ENCODE assay signal across 16 cellular contexts in genomic region chr2:200185575-200186103, GRCh38.
DNase-seq lines count a peak whose midpoint lies in the region; ATAC-seq and TF ChIP-seq lines count a peak whose summit lies in the region.
"Had no signal": no experiment of that assay in that cellular context is flagged by ENCODE, and none has a peak within 500 bp of the region (broad histone marks: within the 10 kb centered on the region; RNA-seq: fewer than 3 reads in every experiment).

No MANE protein-coding gene starts in this region.

- no peaks in the 10 kb centered on the region for H4K20me1 ChIP-seq in neural progenitor cell (ENCODE audit: low read depth)
- H4K20me1 ChIP-seq: BLaER1 had no signal

- no peak overlapping the region for H3K27ac Mint-ChIP-seq in endodermal cell
- H3K27ac Mint-ChIP-seq in neural progenitor cell, result peak overlapping the region; percentile 80
- no peak overlapping the region for H3K27ac Mint-ChIP-seq in CD4-positive, alpha-beta memory T cell

- H3K4me1 Mint-ChIP-seq in endodermal cell, result peaks cover 7% of the 10 kb centered on the region
- H3K4me1 Mint-ChIP-seq in neural progenitor cell, result peaks cover 21% of the 10 kb centered on the region
- no peaks in the 10 kb centered on the region for H3K4me1 Mint-ChIP-seq in CD4-positive, alpha-beta memory T cell

- H3K36me3 ChIP-seq in endodermal cell (ENCODE audit: control insufficient read depth, insufficient read depth, low read length) (no peaks in the 10 kb centered on the region), neural progenitor cell (no peaks in the 10 kb centered on the region)
- no peaks in the 10 kb centered on the region for H3K36me3 ChIP-seq in CD4-positive, alpha-beta memory T cell (ENCODE audit: insufficient read depth, low read length)
- H3K36me3 ChIP-seq: BLaER1 had no signal

- no peaks in the 10 kb centered on the region for H3K9me3 ChIP-seq in endodermal cell (ENCODE audit: control insufficient read depth, low read length)
- no peaks in the 10 kb centered on the region for H3K9me3 ChIP-seq in neural progenitor cell (ENCODE audit: low read depth)
- no peaks in the 10 kb centered on the region for H3K9me3 ChIP-seq in CD4-positive, alpha-beta memory T cell (ENCODE audit: control insufficient read depth in 1 of 2, low read length in 2 of 2)
- H3K9me3 ChIP-seq: BLaER1 had no signal

- H3K79me2 ChIP-seq in neural progenitor cell (ENCODE audit: low read depth), result no peaks in the 10 kb centered on the region

- no peak overlapping the region for H3K4me3 Mint-ChIP-seq in endodermal cell
- H3K4me3 Mint-ChIP-seq in neural progenitor cell, result no peak overlapping the region
- H3K4me3 Mint-ChIP-seq in CD4-positive, alpha-beta memory T cell, result no peak overlapping the region

- POLR2A ChIA-PET in CD4-positive, alpha-beta memory T cell (lab: Charles Lee; ENCODE audit: partially characterized antibody), result no interaction called here

- H3K9ac ChIP-seq in endodermal cell (ENCODE audit: extremely low read depth, low read length, poor library complexity, severe bottlenecking), result no peak overlapping the region
- no peak overlapping the region for H3K9ac ChIP-seq in neural progenitor cell
- H3K9ac ChIP-seq: BLaER1 had no signal

- 79 to 84% methylated on average over 4 to 5 of the region's 5 CpGs for WGBS in endodermal cell (ENCODE audit: insufficient coverage in 1 of 2, insufficient read length in 1 of 2), 2 experiments

- H3K27ac ChIP-seq in endodermal cell (ENCODE audit: low read depth, low read length) (peak overlapping the region; percentile 94), neural progenitor cell (no peak overlapping the region)
- H3K27ac ChIP-seq in CD4-positive, alpha-beta memory T cell (ENCODE audit: low read depth, low read length), result no peak overlapping the region
- H3K27ac ChIP-seq: BLaER1 had no signal

- H3K9me3 Mint-ChIP-seq in endodermal cell (no peaks in the 10 kb centered on the region), neural progenitor cell (peaks cover 2% of the 10 kb centered on the region)
- H3K9me3 Mint-ChIP-seq in CD4-positive, alpha-beta memory T cell, result no peaks in the 10 kb centered on the region

- H3K4me1 ChIP-seq in endodermal cell (ENCODE audit: control insufficient read depth, insufficient read depth, low read length) (no peaks in the 10 kb centered on the region), neural progenitor cell (peaks cover 7% of the 10 kb centered on the region)
- H3K4me1 ChIP-seq in CD4-positive, alpha-beta memory T cell (ENCODE audit: insufficient read depth, low read length), result no peaks in the 10 kb centered on the region
- H3K4me1 ChIP-seq: BLaER1 had no signal

- H3K27me3 ChIP-seq in endodermal cell (ENCODE audit: control insufficient read depth, insufficient read depth, low read length, poor library complexity, severe bottlenecking), result no peaks in the 10 kb centered on the region
- no peaks in the 10 kb centered on the region for H3K27me3 ChIP-seq in neural progenitor cell
- H3K27me3 ChIP-seq in CD4-positive, alpha-beta memory T cell (ENCODE audit: insufficient read depth, low read length), result no peaks in the 10 kb centered on the region
- H3K27me3 ChIP-seq: BLaER1 had no signal

- DNase-seq in NCI-H2227 (lab: John Stamatoyannopoulos, UW; ENCODE audit: unreplicated experiment) (peak; percentile 41), endodermal cell (no peak), neural progenitor cell (ENCODE audit: low spot score) (no peak), cardiac septum (ENCODE audit: low spot score) (no peak), NCI-H2196 treated with DMSO at 0.1 percent for 48 hours (lab: John Stamatoyannopoulos, UW; ENCODE audit: unreplicated experiment) (no peak)
- DNase-seq in CD4-positive, alpha-beta memory T cell, result no peak
- DNase-seq: DMS 273 treated with DMSO at 0.1 percent for 48 hours, H7, Kasumi-1, NCI-H1417 treated with DMSO at 0.1 percent for 48 hours, NCI-H2081 treated with DMSO at 0.1 percent for 48 hours, NCI-H510A, SHP77 had no signal

- CTCF ChIA-PET in CD4-positive, alpha-beta memory T cell (lab: Charles Lee; ENCODE audit: partially characterized antibody), result no interaction called here

- H3K27me3 Mint-ChIP-seq in endodermal cell (ENCODE audit: insufficient read depth), result peaks cover 2% of the 10 kb centered on the region
- H3K27me3 Mint-ChIP-seq in neural progenitor cell (ENCODE audit: insufficient read depth, low read depth), result peaks cover 3% of the 10 kb centered on the region
- peaks cover 7 to 9% of the 10 kb centered on the region in 2 donors for H3K27me3 Mint-ChIP-seq in CD4-positive, alpha-beta memory T cell

- intact Hi-C loops in CD4-positive, alpha-beta memory T cell (cut with micrococcal nuclease), result no loop called here
- intact Hi-C loops in cardiac septum (cut with DNase I), result no loop called here

- no peak overlapping the region for H2AFZ ChIP-seq in neural progenitor cell (replicated peaks)

- H3K4me2 ChIP-seq in neural progenitor cell, result no peak overlapping the region
- H3K4me2 ChIP-seq: BLaER1 had no signal

- no peak for ATAC-seq in HG03135 (IDR thresholded peaks at IDR 0.05; ENCODE audit: unreplicated experiment)
- ATAC-seq: SK-N-SH treated with all-trans-retinoic acid at 6 μM for 48 hours had no signal

- no peaks in the 10 kb centered on the region for H3F3A ChIP-seq in neural progenitor cell (ENCODE audit: low read depth)

- no peak overlapping the region for H3K4me3 ChIP-seq in endodermal cell (ENCODE audit: low read length)
- H3K4me3 ChIP-seq in neural progenitor cell, result no peak overlapping the region
- no peak overlapping the region for H3K4me3 ChIP-seq in CD4-positive, alpha-beta memory T cell (ENCODE audit: low read length in 2 of 2)
- H3K4me3 ChIP-seq: BLaER1 had no signal

- TF ChIP-seq CTCF in endodermal cell (conservative IDR thresholded peaks at IDR 0.05) (no peak), neural progenitor cell (IDR thresholded peaks at IDR 0.05) (no peak)

- H3K36me3 Mint-ChIP-seq in endodermal cell (ENCODE audit: low read depth), result no peaks in the 10 kb centered on the region
- H3K36me3 Mint-ChIP-seq in neural progenitor cell, result no peaks in the 10 kb centered on the region
- H3K36me3 Mint-ChIP-seq in CD4-positive, alpha-beta memory T cell, result no peaks in the 10 kb centered on the region
